ENCODE assay signal across 22 cellular contexts in genomic region chr1:67572217-67572593, GRCh38.
DNase-seq lines count a peak whose midpoint lies in the region; ATAC-seq and TF ChIP-seq lines count a peak whose summit lies in the region.
"Had no signal": no experiment of that assay in that cellular context is flagged by ENCODE, and none has a peak within 500 bp of the region (broad histone marks: within the 10 kb centered on the region; RNA-seq: fewer than 3 reads in every experiment).

No MANE protein-coding gene starts in this region.

- no peaks in the 10 kb centered on the region for H3K9me3 ChIP-seq in duodenal mucosa (ENCODE audit: control insufficient read depth in 1 of 2, low read length in 2 of 2)
- no peaks in the 10 kb centered on the region for H3K9me3 ChIP-seq in lower lobe of right lung
- H3K9me3 ChIP-seq in subcutaneous abdominal adipose tissue (ENCODE audit: control insufficient read depth in 5 of 5, low read length in 5 of 5), result no peaks in the 10 kb centered on the region
- H3K9me3 ChIP-seq: thyroid gland had no signal

- peak; percentile 73 for DNase-seq in DMS 273 (lab: John Stamatoyannopoulos, UW; ENCODE audit: unreplicated experiment)
- DNase-seq in DMS 273 treated with DMSO at 0.1 percent for 48 hours (lab: John Stamatoyannopoulos, UW), result no peak
- DNase-seq in lower lobe of right lung, result no peak
- no peak for DNase-seq in HuH-7.5 (ENCODE audit: low spot score)
- DNase-seq in NCI-H1105 treated with DMSO at 0.1 percent for 48 hours (lab: John Stamatoyannopoulos, UW), result no peak
- DNase-seq: 8988T; activated CD8-positive, alpha-beta memory T cell treated with anti-CD3 and anti-CD28 coated beads for 24 hours; activated naive CD8-positive, alpha-beta T cell treated with anti-CD3 and anti-CD28 coated beads, Interleukin-2, amount 50 U/mL, for 24 hours; caudate nucleus; DND-41; effector CD8-positive, alpha-beta T cell; islet precursor cell; NCI-H1436 treated with DMSO at 0.1 percent for 48 hours; NK-92 treated with Interleukin-12 subunit alpha and Interleukin-12 subunit beta, amount 100 ng/mL, for 24 hours; occipital lobe; T-helper 2 cell had no signal

- H3K9ac ChIP-seq in duodenal mucosa (ENCODE audit: low read depth in 1 of 2, low read length in 2 of 2) (peak overlapping the region in 1 of 2 donors; percentile 11), subcutaneous abdominal adipose tissue (ENCODE audit: low read length in 5 of 5) (peak overlapping the region in 2 of 5 donors; percentile 37 to 60)

- H3K27ac ChIP-seq in duodenal mucosa (ENCODE audit: low read depth, low read length) (peak overlapping the region; percentile 27), lower lobe of right lung (no peak overlapping the region), subcutaneous abdominal adipose tissue (ENCODE audit: low read depth, low read length) (peak overlapping the region; percentile 87)

- no peaks in the 10 kb centered on the region for H3K27me3 ChIP-seq in duodenal mucosa (ENCODE audit: control insufficient read depth in 1 of 2, insufficient read depth in 2 of 2, low read length in 2 of 2)
- H3K27me3 ChIP-seq in lower lobe of right lung (ENCODE audit: low read depth), result no peaks in the 10 kb centered on the region
- H3K27me3 ChIP-seq in subcutaneous abdominal adipose tissue (ENCODE audit: control insufficient read depth in 5 of 5, insufficient read depth in 4 of 5, low read length in 5 of 5), result no peaks in the 10 kb centered on the region
- H3K27me3 ChIP-seq: thyroid gland had no signal

- ATAC-seq in lower lobe of right lung (peak; percentile 22 to 53), HG02588 (IDR thresholded peaks at IDR 0.05; ENCODE audit: unreplicated experiment) (no peak)
- ATAC-seq: activated naive CD8-positive, alpha-beta T cell treated with anti-CD3 and anti-CD28 coated beads, Interleukin-2, amount 50 U/mL, for 24 hours; HCT116 had no signal

- peaks cover 33 to 39% of the 10 kb centered on the region in 2 donors for H3K4me1 ChIP-seq in duodenal mucosa (ENCODE audit: control insufficient read depth in 1 of 2, insufficient read depth in 2 of 2, low read length in 2 of 2)
- H3K4me1 ChIP-seq in lower lobe of right lung, result peaks cover 14% of the 10 kb centered on the region
- H3K4me1 ChIP-seq in subcutaneous abdominal adipose tissue (ENCODE audit: control insufficient read depth in 5 of 5, insufficient read depth in 5 of 5, low read length in 5 of 5), result peaks cover 2 to 42% (median 29%) of the 10 kb centered on the region in 5 donors

- H3K4me3 ChIP-seq in duodenal mucosa (ENCODE audit: low read depth in 1 of 2, low read length in 2 of 2) (peak overlapping the region in 1 of 2 donors; percentile 6), lower lobe of right lung (no peak overlapping the region), subcutaneous abdominal adipose tissue (ENCODE audit: low read depth in 1 of 5, low read length in 5 of 5) (no peak overlapping the region)
- H3K4me3 ChIP-seq: skin epidermis, thyroid gland had no signal

- no peaks in the 10 kb centered on the region for H3K36me3 ChIP-seq in duodenal mucosa (ENCODE audit: control insufficient read depth in 1 of 2, insufficient read depth in 2 of 2, low read length in 2 of 2)
- no peaks in the 10 kb centered on the region for H3K36me3 ChIP-seq in lower lobe of right lung
- no peaks in the 10 kb centered on the region for H3K36me3 ChIP-seq in subcutaneous abdominal adipose tissue (ENCODE audit: control insufficient read depth in 5 of 5, insufficient read depth in 5 of 5, low read length in 5 of 5)
- H3K36me3 ChIP-seq: thyroid gland had no signal

- no peak for TF ChIP-seq CTCF in lower lobe of right lung (IDR thresholded peaks at IDR 0.05)

- intact Hi-C loops in lower lobe of right lung (cut with DNase I), result no loop called here
